Comparison of ENCODE assay signal across 1 cellular context in the genomic region with DNA sequence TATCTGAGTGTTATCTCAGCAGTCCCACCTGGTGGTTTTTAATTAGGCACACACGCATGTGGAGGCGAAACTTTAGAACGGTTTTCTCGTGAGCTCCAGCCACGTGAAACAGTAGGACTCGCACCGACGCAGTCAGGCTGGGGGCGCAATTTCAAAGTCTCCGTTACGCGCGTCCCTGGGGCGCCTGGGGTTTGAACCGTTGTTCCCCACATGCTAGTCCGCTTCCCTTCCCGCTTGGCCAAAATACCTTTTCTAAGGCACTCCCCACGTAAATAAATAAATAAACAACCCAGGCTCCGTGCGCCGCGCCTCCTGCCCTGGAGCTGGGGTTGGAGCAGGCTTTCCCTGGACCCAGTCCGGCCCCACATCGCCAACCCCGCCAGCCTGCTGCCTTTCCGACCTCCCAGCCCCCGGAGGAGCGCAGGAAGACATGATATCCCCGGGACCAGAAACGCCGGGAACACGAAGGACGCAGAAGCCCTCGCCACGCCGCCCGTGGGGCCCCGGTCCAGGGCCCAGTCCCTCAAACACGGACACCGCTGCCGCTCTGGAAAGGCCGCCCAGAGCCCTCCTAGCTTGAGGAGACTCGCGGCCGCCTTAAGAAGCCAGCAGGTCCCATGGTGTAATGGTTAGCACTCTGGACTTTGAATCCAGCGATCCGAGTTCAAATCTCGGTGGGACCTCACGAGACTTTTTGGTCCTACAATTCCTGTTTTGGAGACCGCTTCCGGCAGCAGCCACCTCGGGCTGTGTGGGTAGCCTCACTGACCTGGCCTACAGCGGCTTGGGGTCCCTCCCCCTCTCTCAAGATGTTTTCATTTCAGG.
TF ChIP-seq lines count a peak whose summit lies in the region.

No MANE protein-coding gene starts in this region.

TF ChIP-seq in HepG2, 621 proteins besides CTCF, POLR2A, EP300 and RAD21 (continued from another document and continues in another):
- TF ChIP-seq, protein P1, sequence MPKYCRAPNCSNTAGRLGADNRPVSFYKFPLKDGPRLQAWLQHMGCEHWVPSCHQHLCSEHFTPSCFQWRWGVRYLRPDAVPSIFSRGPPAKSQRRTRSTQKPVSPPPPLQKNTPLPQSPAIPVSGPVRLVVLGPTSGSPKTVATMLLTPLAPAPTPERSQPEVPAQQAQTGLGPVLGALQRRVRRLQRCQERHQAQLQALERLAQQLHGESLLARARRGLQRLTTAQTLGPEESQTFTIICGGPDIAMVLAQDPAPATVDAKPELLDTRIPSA (CRISPR knock-in tag; IDR thresholded peaks at IDR 0.05; ENCODE audit: borderline replicate concordance), result peak; percentile 71; the same call in 1 of the 2 replicates
- TF ChIP-seq JUND (CRISPR knock-in tag; IDR thresholded peaks at IDR 0.05), result peak; percentile 53; the same call in 1 of the 2 replicates
- no peak for TF ChIP-seq GPN1 (CRISPR knock-in tag; IDR thresholded peaks at IDR 0.05; ENCODE audit: borderline replicate concordance)
- TF ChIP-seq, protein P2, sequence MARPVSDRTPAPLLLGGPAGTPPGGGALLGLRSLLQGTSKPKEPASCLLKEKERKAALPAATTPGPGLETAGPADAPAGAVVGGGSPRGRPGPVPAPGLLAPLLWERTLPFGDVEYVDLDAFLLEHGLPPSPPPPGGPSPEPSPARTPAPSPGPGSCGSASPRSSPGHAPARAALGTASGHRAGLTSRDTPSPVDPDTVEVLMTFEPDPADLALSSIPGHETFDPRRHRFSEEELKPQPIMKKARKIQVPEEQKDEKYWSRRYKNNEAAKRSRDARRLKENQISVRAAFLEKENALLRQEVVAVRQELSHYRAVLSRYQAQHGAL (CRISPR knock-in tag; IDR thresholded peaks at IDR 0.05; ENCODE audit: not compliant biosample characterization), result peak; percentile 91
- peak; percentile 70; the same call in 1 of the 2 replicates for TF ChIP-seq SMAD1 (CRISPR knock-in tag; IDR thresholded peaks at IDR 0.05; ENCODE audit: borderline replicate concordance, low read depth)
- no peak; the same call in 1 of the 2 replicates for TF ChIP-seq DR1 (CRISPR knock-in tag; IDR thresholded peaks at IDR 0.05)
- TF ChIP-seq RNF2 (conservative IDR thresholded peaks at IDR 0.05; ENCODE audit: low read depth), result peak; percentile 88
- TF ChIP-seq, protein P3, sequence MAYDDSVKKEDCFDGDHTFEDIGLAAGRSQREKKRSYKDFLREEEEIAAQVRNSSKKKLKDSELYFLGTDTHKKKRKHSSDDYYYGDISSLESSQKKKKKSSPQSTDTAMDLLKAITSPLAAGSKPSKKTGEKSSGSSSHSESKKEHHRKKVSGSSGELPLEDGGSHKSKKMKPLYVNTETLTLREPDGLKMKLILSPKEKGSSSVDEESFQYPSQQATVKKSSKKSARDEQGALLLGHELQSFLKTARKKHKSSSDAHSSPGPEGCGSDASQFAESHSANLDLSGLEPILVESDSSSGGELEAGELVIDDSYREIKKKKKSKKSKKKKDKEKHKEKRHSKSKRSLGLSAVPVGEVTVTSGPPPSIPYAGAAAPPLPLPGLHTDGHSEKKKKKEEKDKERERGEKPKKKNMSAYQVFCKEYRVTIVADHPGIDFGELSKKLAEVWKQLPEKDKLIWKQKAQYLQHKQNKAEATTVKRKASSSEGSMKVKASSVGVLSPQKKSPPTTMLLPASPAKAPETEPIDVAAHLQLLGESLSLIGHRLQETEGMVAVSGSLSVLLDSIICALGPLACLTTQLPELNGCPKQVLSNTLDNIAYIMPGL (CRISPR knock-in tag; IDR thresholded peaks at IDR 0.05; ENCODE audit: borderline replicate concordance in 1 of 2, low read depth in 1 of 2), result peak; percentile 100
- peak; percentile 35 for TF ChIP-seq ZNF468 (CRISPR knock-in tag; IDR thresholded peaks at IDR 0.05)
- TF ChIP-seq, protein P4, sequence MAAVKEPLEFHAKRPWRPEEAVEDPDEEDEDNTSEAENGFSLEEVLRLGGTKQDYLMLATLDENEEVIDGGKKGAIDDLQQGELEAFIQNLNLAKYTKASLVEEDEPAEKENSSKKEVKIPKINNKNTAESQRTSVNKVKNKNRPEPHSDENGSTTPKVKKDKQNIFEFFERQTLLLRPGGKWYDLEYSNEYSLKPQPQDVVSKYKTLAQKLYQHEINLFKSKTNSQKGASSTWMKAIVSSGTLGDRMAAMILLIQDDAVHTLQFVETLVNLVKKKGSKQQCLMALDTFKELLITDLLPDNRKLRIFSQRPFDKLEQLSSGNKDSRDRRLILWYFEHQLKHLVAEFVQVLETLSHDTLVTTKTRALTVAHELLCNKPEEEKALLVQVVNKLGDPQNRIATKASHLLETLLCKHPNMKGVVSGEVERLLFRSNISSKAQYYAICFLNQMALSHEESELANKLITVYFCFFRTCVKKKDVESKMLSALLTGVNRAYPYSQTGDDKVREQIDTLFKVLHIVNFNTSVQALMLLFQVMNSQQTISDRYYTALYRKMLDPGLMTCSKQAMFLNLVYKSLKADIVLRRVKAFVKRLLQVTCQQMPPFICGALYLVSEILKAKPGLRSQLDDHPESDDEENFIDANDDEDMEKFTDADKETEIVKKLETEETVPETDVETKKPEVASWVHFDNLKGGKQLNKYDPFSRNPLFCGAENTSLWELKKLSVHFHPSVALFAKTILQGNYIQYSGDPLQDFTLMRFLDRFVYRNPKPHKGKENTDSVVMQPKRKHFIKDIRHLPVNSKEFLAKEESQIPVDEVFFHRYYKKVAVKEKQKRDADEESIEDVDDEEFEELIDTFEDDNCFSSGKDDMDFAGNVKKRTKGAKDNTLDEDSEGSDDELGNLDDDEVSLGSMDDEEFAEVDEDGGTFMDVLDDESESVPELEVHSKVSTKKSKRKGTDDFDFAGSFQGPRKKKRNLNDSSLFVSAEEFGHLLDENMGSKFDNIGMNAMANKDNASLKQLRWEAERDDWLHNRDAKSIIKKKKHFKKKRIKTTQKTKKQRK (IDR thresholded peaks at IDR 0.05; ENCODE audit: low read length), result no peak
- no peak for TF ChIP-seq ZNF75D (CRISPR knock-in tag; IDR thresholded peaks at IDR 0.05; ENCODE audit: borderline replicate concordance)
- TF ChIP-seq AHR (CRISPR knock-in tag; IDR thresholded peaks at IDR 0.05), result peak; percentile 83
- TF ChIP-seq ZNF841 (CRISPR knock-in tag; IDR thresholded peaks at IDR 0.05; ENCODE audit: borderline replicate concordance), result peak; percentile 81; the same call in 1 of the 2 replicates
- TF ChIP-seq ZNF205 (CRISPR knock-in tag; IDR thresholded peaks at IDR 0.05), result no peak; the same call in 1 of the 2 replicates
- TF ChIP-seq ZFP41 (CRISPR knock-in tag; IDR thresholded peaks at IDR 0.05; ENCODE audit: borderline replicate concordance), result no peak; the same call in 1 of the 2 replicates
- peak; percentile 10 for TF ChIP-seq GATA4 (IDR thresholded peaks at IDR 0.05; ENCODE audit: borderline replicate concordance, low read depth)
- peak; percentile 48; the same call in 1 of the 2 replicates for TF ChIP-seq NR2C2 (CRISPR knock-in tag; IDR thresholded peaks at IDR 0.05; ENCODE audit: borderline replicate concordance)
- peak; percentile 42; the same call in 1 of the 2 replicates for TF ChIP-seq NCOA2 (CRISPR knock-in tag; IDR thresholded peaks at IDR 0.05)
- peak; percentile 88 for TF ChIP-seq TBX2 (CRISPR knock-in tag; IDR thresholded peaks at IDR 0.05; ENCODE audit: borderline replicate concordance)
- 0 out of 2 replicates have a peak, but pooled peaks have one; percentile 62 for TF ChIP-seq KDM5A (IDR thresholded peaks at IDR 0.05; ENCODE audit: borderline replicate concordance, low read length)
- no peak for TF ChIP-seq SP4 (CRISPR knock-in tag; IDR thresholded peaks at IDR 0.05)
- peak; percentile 95 for TF ChIP-seq MYC (CRISPR knock-in tag; IDR thresholded peaks at IDR 0.05; ENCODE audit: borderline replicate concordance)
- TF ChIP-seq POGZ (CRISPR knock-in tag; IDR thresholded peaks at IDR 0.05), result no peak
- TF ChIP-seq ZFX (CRISPR knock-in tag; IDR thresholded peaks at IDR 0.05; ENCODE audit: low read depth), result peak; percentile 89
- TF ChIP-seq, protein P5, sequence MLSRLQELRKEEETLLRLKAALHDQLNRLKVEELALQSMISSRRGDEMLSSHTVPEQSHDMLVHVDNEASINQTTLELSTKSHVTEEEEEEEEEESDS (CRISPR knock-in tag; IDR thresholded peaks at IDR 0.05; ENCODE audit: borderline replicate concordance), result peak; percentile 95; the same call in 1 of the 2 replicates
- TF ChIP-seq, protein P6, sequence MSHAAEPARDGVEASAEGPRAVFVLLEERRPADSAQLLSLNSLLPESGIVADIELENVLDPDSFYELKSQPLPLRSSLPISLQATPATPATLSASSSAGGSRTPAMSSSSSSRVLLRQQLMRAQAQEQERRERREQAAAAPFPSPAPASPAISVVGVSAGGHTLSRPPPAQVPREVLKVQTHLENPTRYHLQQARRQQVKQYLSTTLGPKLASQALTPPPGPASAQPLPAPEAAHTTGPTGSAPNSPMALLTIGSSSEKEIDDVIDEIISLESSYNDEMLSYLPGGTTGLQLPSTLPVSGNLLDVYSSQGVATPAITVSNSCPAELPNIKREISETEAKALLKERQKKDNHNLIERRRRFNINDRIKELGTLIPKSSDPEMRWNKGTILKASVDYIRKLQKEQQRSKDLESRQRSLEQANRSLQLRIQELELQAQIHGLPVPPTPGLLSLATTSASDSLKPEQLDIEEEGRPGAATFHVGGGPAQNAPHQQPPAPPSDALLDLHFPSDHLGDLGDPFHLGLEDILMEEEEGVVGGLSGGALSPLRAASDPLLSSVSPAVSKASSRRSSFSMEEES (CRISPR knock-in tag; IDR thresholded peaks at IDR 0.05), result peak; percentile 78
- TF ChIP-seq RARA (CRISPR knock-in tag; IDR thresholded peaks at IDR 0.05), result peak; percentile 61
- TF ChIP-seq, protein P7, sequence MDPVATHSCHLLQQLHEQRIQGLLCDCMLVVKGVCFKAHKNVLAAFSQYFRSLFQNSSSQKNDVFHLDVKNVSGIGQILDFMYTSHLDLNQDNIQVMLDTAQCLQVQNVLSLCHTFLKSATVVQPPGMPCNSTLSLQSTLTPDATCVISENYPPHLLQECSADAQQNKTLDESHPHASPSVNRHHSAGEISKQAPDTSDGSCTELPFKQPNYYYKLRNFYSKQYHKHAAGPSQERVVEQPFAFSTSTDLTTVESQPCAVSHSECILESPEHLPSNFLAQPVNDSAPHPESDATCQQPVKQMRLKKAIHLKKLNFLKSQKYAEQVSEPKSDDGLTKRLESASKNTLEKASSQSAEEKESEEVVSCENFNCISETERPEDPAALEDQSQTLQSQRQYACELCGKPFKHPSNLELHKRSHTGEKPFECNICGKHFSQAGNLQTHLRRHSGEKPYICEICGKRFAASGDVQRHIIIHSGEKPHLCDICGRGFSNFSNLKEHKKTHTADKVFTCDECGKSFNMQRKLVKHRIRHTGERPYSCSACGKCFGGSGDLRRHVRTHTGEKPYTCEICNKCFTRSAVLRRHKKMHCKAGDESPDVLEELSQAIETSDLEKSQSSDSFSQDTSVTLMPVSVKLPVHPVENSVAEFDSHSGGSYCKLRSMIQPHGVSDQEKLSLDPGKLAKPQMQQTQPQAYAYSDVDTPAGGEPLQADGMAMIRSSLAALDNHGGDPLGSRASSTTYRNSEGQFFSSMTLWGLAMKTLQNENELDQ (CRISPR knock-in tag; IDR thresholded peaks at IDR 0.05; ENCODE audit: borderline replicate concordance), result no peak; the same call in 1 of the 2 replicates
- no peak for TF ChIP-seq PAF1 (CRISPR knock-in tag; IDR thresholded peaks at IDR 0.05)
- peak; percentile 45; the same call in 1 of the 2 replicates for TF ChIP-seq CREM (IDR thresholded peaks at IDR 0.05)
- no peak; the same call in 1 of the 2 replicates for TF ChIP-seq CREM (CRISPR knock-in tag; IDR thresholded peaks at IDR 0.05)
- TF ChIP-seq, protein P8, sequence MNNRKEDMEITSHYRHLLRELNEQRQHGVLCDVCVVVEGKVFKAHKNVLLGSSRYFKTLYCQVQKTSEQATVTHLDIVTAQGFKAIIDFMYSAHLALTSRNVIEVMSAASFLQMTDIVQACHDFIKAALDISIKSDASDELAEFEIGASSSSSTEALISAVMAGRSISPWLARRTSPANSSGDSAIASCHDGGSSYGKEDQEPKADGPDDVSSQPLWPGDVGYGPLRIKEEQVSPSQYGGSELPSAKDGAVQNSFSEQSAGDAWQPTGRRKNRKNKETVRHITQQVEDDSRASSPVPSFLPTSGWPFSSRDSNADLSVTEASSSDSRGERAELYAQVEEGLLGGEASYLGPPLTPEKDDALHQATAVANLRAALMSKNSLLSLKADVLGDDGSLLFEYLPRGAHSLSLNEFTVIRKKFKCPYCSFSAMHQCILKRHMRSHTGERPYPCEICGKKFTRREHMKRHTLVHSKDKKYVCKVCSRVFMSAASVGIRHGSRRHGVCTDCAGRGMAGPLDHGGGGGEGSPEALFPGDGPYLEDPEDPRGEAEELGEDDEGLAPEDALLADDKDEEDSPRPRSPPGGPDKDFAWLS (CRISPR knock-in tag; IDR thresholded peaks at IDR 0.05; ENCODE audit: borderline replicate concordance), result 0 out of 2 replicates have a peak, but pooled peaks have one; percentile 89
- peak; percentile 67 for TF ChIP-seq ZFAT (CRISPR knock-in tag; conservative IDR thresholded peaks at IDR 0.05)
- TF ChIP-seq, protein P9, sequence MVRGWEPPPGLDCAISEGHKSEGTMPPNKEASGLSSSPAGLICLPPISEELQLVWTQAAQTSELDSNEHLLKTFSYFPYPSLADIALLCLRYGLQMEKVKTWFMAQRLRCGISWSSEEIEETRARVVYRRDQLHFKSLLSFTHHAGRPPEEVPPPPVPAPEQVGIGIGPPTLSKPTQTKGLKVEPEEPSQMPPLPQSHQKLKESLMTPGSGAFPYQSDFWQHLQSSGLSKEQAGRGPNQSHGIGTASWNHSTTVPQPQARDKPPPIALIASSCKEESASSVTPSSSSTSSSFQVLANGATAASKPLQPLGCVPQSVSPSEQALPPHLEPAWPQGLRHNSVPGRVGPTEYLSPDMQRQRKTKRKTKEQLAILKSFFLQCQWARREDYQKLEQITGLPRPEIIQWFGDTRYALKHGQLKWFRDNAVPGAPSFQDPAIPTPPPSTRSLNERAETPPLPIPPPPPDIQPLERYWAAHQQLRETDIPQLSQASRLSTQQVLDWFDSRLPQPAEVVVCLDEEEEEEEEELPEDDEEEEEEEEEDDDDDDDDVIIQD (CRISPR knock-in tag; IDR thresholded peaks at IDR 0.05; ENCODE audit: low read depth), result peak; percentile 30; the same call in 1 of the 2 replicates
- TF ChIP-seq SOX5 (CRISPR knock-in tag; IDR thresholded peaks at IDR 0.05; ENCODE audit: borderline replicate concordance), result peak; percentile 40; the same call in 1 of the 2 replicates
- TF ChIP-seq, protein P10, sequence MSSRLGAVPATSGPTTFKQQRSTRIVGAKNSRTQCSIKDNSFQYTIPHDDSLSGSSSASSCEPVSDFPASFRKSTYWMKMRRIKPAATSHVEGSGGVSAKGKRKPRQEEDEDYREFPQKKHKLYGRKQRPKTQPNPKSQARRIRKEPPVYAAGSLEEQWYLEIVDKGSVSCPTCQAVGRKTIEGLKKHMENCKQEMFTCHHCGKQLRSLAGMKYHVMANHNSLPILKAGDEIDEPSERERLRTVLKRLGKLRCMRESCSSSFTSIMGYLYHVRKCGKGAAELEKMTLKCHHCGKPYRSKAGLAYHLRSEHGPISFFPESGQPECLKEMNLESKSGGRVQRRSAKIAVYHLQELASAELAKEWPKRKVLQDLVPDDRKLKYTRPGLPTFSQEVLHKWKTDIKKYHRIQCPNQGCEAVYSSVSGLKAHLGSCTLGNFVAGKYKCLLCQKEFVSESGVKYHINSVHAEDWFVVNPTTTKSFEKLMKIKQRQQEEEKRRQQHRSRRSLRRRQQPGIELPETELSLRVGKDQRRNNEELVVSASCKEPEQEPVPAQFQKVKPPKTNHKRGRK (CRISPR knock-in tag; IDR thresholded peaks at IDR 0.05), result 0 out of 2 replicates have a peak, but pooled peaks have one; percentile 57
- peak; percentile 49; the same call in 1 of the 2 replicates for TF ChIP-seq ZNF296 (CRISPR knock-in tag; conservative IDR thresholded peaks at IDR 0.05)
